ENCODE assay signal across 11 cellular contexts in the genomic region with DNA sequence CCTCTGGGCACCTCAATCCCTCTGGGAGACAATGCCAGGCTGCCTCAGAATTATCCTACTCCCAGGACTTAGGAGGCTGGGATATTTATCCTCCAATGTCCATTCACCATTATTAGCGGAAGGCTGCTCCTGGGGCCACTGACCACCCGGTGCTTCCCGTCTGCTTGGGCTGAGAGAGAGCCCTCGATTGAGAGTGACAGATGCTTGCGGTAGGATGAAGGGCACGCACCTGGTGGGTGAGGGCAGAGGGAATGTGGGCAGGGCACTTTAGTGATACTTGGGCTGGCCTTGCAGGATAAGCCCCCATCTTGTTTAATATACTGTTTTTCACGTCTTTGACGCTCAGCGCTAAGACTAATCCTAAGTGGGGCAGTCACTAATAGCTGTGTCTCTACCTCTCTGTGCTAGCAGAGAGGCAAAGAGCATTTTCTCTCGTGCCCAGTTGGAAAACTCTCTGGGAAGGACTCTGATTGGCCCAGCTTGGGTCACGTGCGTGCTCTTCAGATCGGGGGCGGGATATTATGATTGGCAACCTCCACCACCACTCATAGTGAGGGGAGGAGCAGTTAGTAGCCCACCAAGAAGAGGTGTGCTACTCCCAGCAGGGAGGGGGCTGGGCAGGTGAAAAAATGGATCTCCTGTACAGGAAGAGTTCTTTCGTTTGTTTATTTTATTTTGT. TPM values are rescaled to one million over a fixed set of nuclear protein-coding genes. Genes with fewer than 3 reads are reported as not detected.
DNase-seq lines count a peak whose midpoint lies in the region; ATAC-seq and TF ChIP-seq lines count a peak whose summit lies in the region.
"Had no signal": no experiment of that assay in that cellular context is flagged by ENCODE, and none has a peak within 500 bp of the region (broad histone marks: within the 10 kb centered on the region; RNA-seq: fewer than 3 reads in every experiment).

No MANE protein-coding gene starts in this region.

- no peak for TF ChIP-seq POLR2A in esophagus squamous epithelium (IDR thresholded peaks at IDR 0.05)

- POLR2A ChIA-PET in activated CD4-positive, alpha-beta memory T cell treated with anti-CD3 and anti-CD28 coated beads for 36 hours (lab: Charles Lee): no interaction called here
- POLR2A ChIA-PET in activated CD4-positive, alpha-beta memory T cell treated with anti-CD3 and anti-CD28 coated beads, Interleukin-2, amount 10 ng/mL, durations not matched to agents 7 days and 5 days (lab: Charles Lee): interaction anchor here (0.9 kb wide), 1 partner anchor 10 kb away, joined by 4 read pairs; no protein-coding TSS in a partner anchor

- H3K4me3 Mint-ChIP-seq in activated CD4-positive, alpha-beta memory T cell treated with anti-CD3 and anti-CD28 coated beads for 36 hours: no peak overlapping the region
- no peak overlapping the region for H3K4me3 Mint-ChIP-seq in activated CD4-positive, alpha-beta memory T cell treated with anti-CD3 and anti-CD28 coated beads, Interleukin-2, amount 10 ng/mL, durations not matched to agents 7 days and 5 days
- H3K4me3 Mint-ChIP-seq in activated T-cell treated with anti-CD3 and anti-CD28 coated beads, Interleukin-2, amount 50 U/mL, for 4 hours: no peak overlapping the region

- no peak overlapping the region for H3K27ac Mint-ChIP-seq in activated CD4-positive, alpha-beta memory T cell treated with anti-CD3 and anti-CD28 coated beads for 36 hours
- no peak overlapping the region for H3K27ac Mint-ChIP-seq in activated CD4-positive, alpha-beta memory T cell treated with anti-CD3 and anti-CD28 coated beads, Interleukin-2, amount 10 ng/mL, durations not matched to agents 7 days and 5 days

- 66 to 67% methylated on average over 13 to 14 of the region's 15 CpGs for WGBS in esophagus squamous epithelium, 2 donors

- H3K36me3 ChIP-seq in esophagus squamous epithelium (peaks cover 0 to 22% (median 0%) of the 10 kb centered on the region in 3 donors), MG63 (no peaks in the 10 kb centered on the region)

- peaks cover 1% of the 10 kb centered on the region for H3K36me3 Mint-ChIP-seq in activated CD4-positive, alpha-beta memory T cell treated with anti-CD3 and anti-CD28 coated beads for 36 hours
- H3K36me3 Mint-ChIP-seq in activated CD4-positive, alpha-beta memory T cell treated with anti-CD3 and anti-CD28 coated beads, Interleukin-2, amount 10 ng/mL, durations not matched to agents 7 days and 5 days (ENCODE audit: low read depth): peaks cover 12% of the 10 kb centered on the region
- peaks cover 11% of the 10 kb centered on the region for H3K36me3 Mint-ChIP-seq in activated T-cell treated with anti-CD3 and anti-CD28 coated beads, Interleukin-2, amount 50 U/mL, for 4 hours (ENCODE audit: insufficient read depth)

- H3K27me3 Mint-ChIP-seq in activated CD4-positive, alpha-beta memory T cell treated with anti-CD3 and anti-CD28 coated beads for 36 hours: no peaks in the 10 kb centered on the region
- H3K27me3 Mint-ChIP-seq in activated CD4-positive, alpha-beta memory T cell treated with anti-CD3 and anti-CD28 coated beads, Interleukin-2, amount 10 ng/mL, durations not matched to agents 7 days and 5 days: no peaks in the 10 kb centered on the region
- no peaks in the 10 kb centered on the region for H3K27me3 Mint-ChIP-seq in activated T-cell treated with anti-CD3 and anti-CD28 coated beads, Interleukin-2, amount 50 U/mL, for 4 hours (ENCODE audit: low read depth)

- H3K4me1 ChIP-seq in esophagus squamous epithelium: no peaks in the 10 kb centered on the region

- intact Hi-C loops in activated CD4-positive, alpha-beta memory T cell treated with anti-CD3 and anti-CD28 coated beads for 36 hours (cut with micrococcal nuclease): no loop called here
- intact Hi-C loops in esophagus squamous epithelium (cut with DNase I): no loop called here

- H3K4me1 Mint-ChIP-seq in activated CD4-positive, alpha-beta memory T cell treated with anti-CD3 and anti-CD28 coated beads for 36 hours (ENCODE audit: low read depth): no peaks in the 10 kb centered on the region
- H3K4me1 Mint-ChIP-seq in activated CD4-positive, alpha-beta memory T cell treated with anti-CD3 and anti-CD28 coated beads, Interleukin-2, amount 10 ng/mL, durations not matched to agents 7 days and 5 days: no peaks in the 10 kb centered on the region
- H3K4me1 Mint-ChIP-seq in activated T-cell treated with anti-CD3 and anti-CD28 coated beads, Interleukin-2, amount 50 U/mL, for 4 hours (ENCODE audit: low read depth): no peaks in the 10 kb centered on the region

- no peak for TF ChIP-seq CTCF in esophagus squamous epithelium (IDR thresholded peaks at IDR 0.05)

- no peaks in the 10 kb centered on the region for H3K9me3 Mint-ChIP-seq in activated CD4-positive, alpha-beta memory T cell treated with anti-CD3 and anti-CD28 coated beads for 36 hours
- no peaks in the 10 kb centered on the region for H3K9me3 Mint-ChIP-seq in activated CD4-positive, alpha-beta memory T cell treated with anti-CD3 and anti-CD28 coated beads, Interleukin-2, amount 10 ng/mL, durations not matched to agents 7 days and 5 days
- no peaks in the 10 kb centered on the region for H3K9me3 Mint-ChIP-seq in activated T-cell treated with anti-CD3 and anti-CD28 coated beads, Interleukin-2, amount 50 U/mL, for 4 hours

- CTCF ChIA-PET in activated CD4-positive, alpha-beta memory T cell treated with anti-CD3 and anti-CD28 coated beads for 36 hours (lab: Charles Lee): no interaction called here
- CTCF ChIA-PET in activated CD4-positive, alpha-beta memory T cell treated with anti-CD3 and anti-CD28 coated beads, Interleukin-2, amount 10 ng/mL, durations not matched to agents 7 days and 5 days (lab: Charles Lee): no interaction called here

- no peak overlapping the region for H3K27ac ChIP-seq in esophagus squamous epithelium

- ATAC-seq in activated T-cell treated with anti-CD3 and anti-CD28 coated beads, Interleukin-2, amount 50 U/mL, for 4 hours: no peak
- ATAC-seq: activated CD4-positive, CD25-positive, alpha-beta regulatory T cell treated with anti-CD3 and anti-CD28 coated beads, Interleukin-2, amount 50 U/mL, for 24 hours had no signal

- H3K9me3 ChIP-seq in esophagus squamous epithelium: no peaks in the 10 kb centered on the region
- no peaks in the 10 kb centered on the region for H3K9me3 ChIP-seq in MG63

- peak; percentile 16 for DNase-seq in activated CD4-positive, alpha-beta memory T cell treated with anti-CD3 and anti-CD28 coated beads for 36 hours
- no peak for DNase-seq in activated CD4-positive, alpha-beta memory T cell treated with anti-CD3 and anti-CD28 coated beads, Interleukin-2, amount 10 ng/mL, durations not matched to agents 7 days and 5 days
- DNase-seq in NCI-H510A (lab: John Stamatoyannopoulos, UW) (peak; percentile 46), dermis blood vessel endothelial cell (peak; percentile 51), retina (peak; percentile 50), esophagus squamous epithelium (lab: John Stamatoyannopoulos, UW) (no peak), MG63 (no peak)
- no peak for DNase-seq in activated T-cell treated with anti-CD3 and anti-CD28 coated beads, Interleukin-2, amount 50 U/mL, for 4 hours
- DNase-seq: NCI-H2081 treated with DMSO at 0.1 percent for 48 hours had no signal

- H3K27me3 ChIP-seq in esophagus squamous epithelium: peaks cover 0 to 9% (median 0%) of the 10 kb centered on the region in 4 donors
- H3K27me3 ChIP-seq in MG63: no peaks in the 10 kb centered on the region

- H3K4me3 ChIP-seq in esophagus squamous epithelium: no peak overlapping the region
- no peak overlapping the region for H3K4me3 ChIP-seq in MG63

RNA-seq across cellular contexts. Expression of a gene that starts 10.6 kb away (rescaled TPM):
- 1 to 10 TPM; 5.6 to 5.7 TPM for total RNA-seq in activated CD4-positive, alpha-beta memory T cell treated with anti-CD3 and anti-CD28 coated beads for 36 hours
- total RNA-seq in activated CD4-positive, alpha-beta memory T cell treated with anti-CD3 and anti-CD28 coated beads, Interleukin-2, amount 10 ng/mL, durations not matched to agents 7 days and 5 days: 1 to 10 TPM; 3.3 to 4.0 TPM
- total RNA-seq in dermis blood vessel endothelial cell (4.8 and 5.3 TPM in 2 replicates), esophagus squamous epithelium (1 to 10 TPM; 2.3 to 5.7 (median 3.1) TPM)
- 5.5 and 7.5 TPM in 2 replicates for total RNA-seq in MG63 (2014; rRNA removed; shearing (Covaris generic); ENCODE audit: low replicate concordance)
- total RNA-seq in activated T-cell treated with anti-CD3 and anti-CD28 coated beads, Interleukin-2, amount 50 U/mL, for 4 hours: 1 to 10 TPM; 5.5 to 7.9 (median 6.1) TPM

RNA-seq across cellular contexts. Expression of a gene that starts 26.2 kb away (rescaled TPM):
- 1 to 10 TPM; 4.6 to 5.3 TPM for total RNA-seq in activated CD4-positive, alpha-beta memory T cell treated with anti-CD3 and anti-CD28 coated beads for 36 hours
- total RNA-seq in activated CD4-positive, alpha-beta memory T cell treated with anti-CD3 and anti-CD28 coated beads, Interleukin-2, amount 10 ng/mL, durations not matched to agents 7 days and 5 days: 10 to 100 TPM; 19.8 to 20.9 TPM
- 0.17 TPM in 1 of 2 replicates, not detected in the other for total RNA-seq in dermis blood vessel endothelial cell
- total RNA-seq in esophagus squamous epithelium: 100 to 1,000 TPM in 3 of 4 donors, 10 to 100 TPM in 1; 73.4 to 323 (median 141) TPM
- not detected in 2 replicates for total RNA-seq in MG63 (2014; rRNA removed; shearing (Covaris generic); ENCODE audit: low replicate concordance)
- 1 to 10 TPM; 1.9 to 2.8 (median 2.0) TPM for total RNA-seq in activated T-cell treated with anti-CD3 and anti-CD28 coated beads, Interleukin-2, amount 50 U/mL, for 4 hours
- total RNA-seq: skeletal muscle tissue had no signal

RNA-seq across cellular contexts. Expression of a gene that starts 59.3 kb away (rescaled TPM):
- 10 to 100 TPM; 32.7 to 33.5 TPM for total RNA-seq in activated CD4-positive, alpha-beta memory T cell treated with anti-CD3 and anti-CD28 coated beads for 36 hours
- 10 to 100 TPM; 17.6 to 20.6 TPM for total RNA-seq in activated CD4-positive, alpha-beta memory T cell treated with anti-CD3 and anti-CD28 coated beads, Interleukin-2, amount 10 ng/mL, durations not matched to agents 7 days and 5 days
- 21.3 and 21.8 TPM in 2 replicates for total RNA-seq in dermis blood vessel endothelial cell
- 10 to 100 TPM; 18.0 to 25.2 (median 21.9) TPM for total RNA-seq in esophagus squamous epithelium
- total RNA-seq in MG63 (2014; rRNA removed; shearing (Covaris generic); ENCODE audit: low replicate concordance): 40.8 and 41.2 TPM in 2 replicates
- 10 to 100 TPM; 52.5 to 61.2 (median 59.6) TPM for total RNA-seq in activated T-cell treated with anti-CD3 and anti-CD28 coated beads, Interleukin-2, amount 50 U/mL, for 4 hours

Comparison
In these comparisons a context has a peak if more than half of its experiments do, and no peak if none do; other contexts are left out.
1. DNase-seq: peak in activated CD4-positive, alpha-beta memory T cell treated with anti-CD3 and anti-CD28 coated beads for 36 hours (single experiment), NCI-H510A (single experiment), dermis blood vessel endothelial cell (single experiment) and retina (single experiment); none in activated CD4-positive, alpha-beta memory T cell treated with anti-CD3 and anti-CD28 coated beads, Interleukin-2, amount 10 ng/mL, durations not matched to agents 7 days and 5 days (single experiment), esophagus squamous epithelium (single experiment), MG63 (single experiment) and activated T-cell treated with anti-CD3 and anti-CD28 coated beads, Interleukin-2, amount 50 U/mL, for 4 hours (single experiment).